ENCODE assay signal across 8 cellular contexts in genomic region chr9:38707885-38708640, GRCh38. TPM values are rescaled to one million over a fixed set of nuclear protein-coding genes. Genes with fewer than 3 reads are reported as not detected.
DNase-seq lines count a peak whose midpoint lies in the region; ATAC-seq and TF ChIP-seq lines count a peak whose summit lies in the region.

No MANE protein-coding gene starts in this region.

- DNase-seq in NCI-H510A treated with DMSO at 0.1 percent for 48 hours (lab: John Stamatoyannopoulos, UW) (peak; percentile 5), NCI-H510A (lab: John Stamatoyannopoulos, UW) (no peak), HT1080 (ENCODE audit: low read depth) (peak; percentile 16), astrocyte of the spinal cord (ENCODE audit: low read depth, low spot score) (no peak), trophoblast cell (peak; percentile 31 to 65), HCEC 1CT (no peak)
- no peak for DNase-seq in activated T-cell treated with anti-CD3 and anti-CD28 coated beads, Interleukin-2, amount 50 U/mL, for 24 hours

- H3K4me3 Mint-ChIP-seq in stimulated activated memory B cell treated with anti-CD40 and anti-IgM and Interleukin-4, amounts not matched to agents 10 μg/mL and 1 μg/mL and 100 μg/mL, for 72 hours: no peak overlapping the region
- H3K4me3 Mint-ChIP-seq in activated T-cell treated with anti-CD3 and anti-CD28 coated beads, Interleukin-2, amount 50 U/mL, for 24 hours: no peak overlapping the region

- H3K9me3 ChIP-seq in trophoblast cell (ENCODE audit: insufficient read depth, low read depth, low read length): no peaks in the 10 kb centered on the region

- H2AFZ ChIP-seq in trophoblast cell (ENCODE audit: insufficient read depth, low read length, poor library complexity): no peak overlapping the region

- H3K9me3 Mint-ChIP-seq in stimulated activated memory B cell treated with anti-CD40 and anti-IgM and Interleukin-4, amounts not matched to agents 10 μg/mL and 1 μg/mL and 100 μg/mL, for 72 hours: no peaks in the 10 kb centered on the region
- no peaks in the 10 kb centered on the region for H3K9me3 Mint-ChIP-seq in activated T-cell treated with anti-CD3 and anti-CD28 coated beads, Interleukin-2, amount 50 U/mL, for 24 hours

- no peak overlapping the region for H4K8ac ChIP-seq in trophoblast cell (ENCODE audit: low read depth, low read length)

- no peak overlapping the region for H3K4me3 ChIP-seq in astrocyte of the spinal cord (ENCODE audit: low read depth, low read length)
- H3K4me3 ChIP-seq in trophoblast cell (ENCODE audit: low read depth, low read length): no peak overlapping the region

- H4K91ac ChIP-seq in trophoblast cell (ENCODE audit: low read depth, low read length): no peak overlapping the region

- H3K36me3 Mint-ChIP-seq in stimulated activated memory B cell treated with anti-CD40 and anti-IgM and Interleukin-4, amounts not matched to agents 10 μg/mL and 1 μg/mL and 100 μg/mL, for 72 hours: no peaks in the 10 kb centered on the region
- H3K36me3 Mint-ChIP-seq in activated T-cell treated with anti-CD3 and anti-CD28 coated beads, Interleukin-2, amount 50 U/mL, for 24 hours (ENCODE audit: low read depth): no peaks in the 10 kb centered on the region

- no peaks in the 10 kb centered on the region for H3K4me1 ChIP-seq in trophoblast cell (ENCODE audit: control insufficient read depth in 1 of 2, insufficient read depth in 2 of 2, low read length in 2 of 2)

- no peaks in the 10 kb centered on the region for H3K79me2 ChIP-seq in trophoblast cell (ENCODE audit: control insufficient read depth, insufficient read depth, low read length, poor library complexity)

- no peak overlapping the region for H3K9ac ChIP-seq in trophoblast cell (ENCODE audit: low read length)

- peaks cover 47% of the 10 kb centered on the region for H3K27me3 Mint-ChIP-seq in stimulated activated memory B cell treated with anti-CD40 and anti-IgM and Interleukin-4, amounts not matched to agents 10 μg/mL and 1 μg/mL and 100 μg/mL, for 72 hours
- peaks cover 27% of the 10 kb centered on the region for H3K27me3 Mint-ChIP-seq in activated T-cell treated with anti-CD3 and anti-CD28 coated beads, Interleukin-2, amount 50 U/mL, for 24 hours

- no peak overlapping the region for H4K12ac ChIP-seq in trophoblast cell (ENCODE audit: low read depth, low read length)

- H3K4me2 ChIP-seq in trophoblast cell (ENCODE audit: low read length): no peak overlapping the region

- H2BK5ac ChIP-seq in trophoblast cell (ENCODE audit: low read depth, low read length, poor library complexity): no peak overlapping the region

- no peak for ATAC-seq in stimulated activated memory B cell treated with anti-CD40 and anti-IgM and Interleukin-4, amounts not matched to agents 10 μg/mL and 1 μg/mL and 100 μg/mL, for 72 hours

- no peaks in the 10 kb centered on the region for H3K27me3 ChIP-seq in trophoblast cell (ENCODE audit: insufficient read depth, low read length)

- no peaks in the 10 kb centered on the region for H3K4me1 Mint-ChIP-seq in stimulated activated memory B cell treated with anti-CD40 and anti-IgM and Interleukin-4, amounts not matched to agents 10 μg/mL and 1 μg/mL and 100 μg/mL, for 72 hours
- H3K4me1 Mint-ChIP-seq in activated T-cell treated with anti-CD3 and anti-CD28 coated beads, Interleukin-2, amount 50 U/mL, for 24 hours (ENCODE audit: low read depth): no peaks in the 10 kb centered on the region

- no peak overlapping the region for H2BK120ac ChIP-seq in trophoblast cell (ENCODE audit: insufficient read depth, low read length, poor library complexity)

- TF ChIP-seq CTCF in astrocyte of the spinal cord (IDR thresholded peaks at IDR 0.05; ENCODE audit: low read depth, low read length): peak; percentile 38

- H3K79me1 ChIP-seq in trophoblast cell (ENCODE audit: low read length): no peaks in the 10 kb centered on the region

- no peak overlapping the region for H3K27ac ChIP-seq in trophoblast cell (ENCODE audit: low read depth, low read length)

- no peak overlapping the region for H3K14ac ChIP-seq in trophoblast cell (ENCODE audit: low read length)

- no peak overlapping the region for H3K18ac ChIP-seq in trophoblast cell (ENCODE audit: low read length)

- no peaks in the 10 kb centered on the region for H3K36me3 ChIP-seq in trophoblast cell (ENCODE audit: control insufficient read depth in 1 of 2, insufficient read depth in 2 of 2, low read length in 2 of 2)

- in situ Hi-C loops in astrocyte of the spinal cord (cut with HindIII; ENCODE audit: low sequenced_read_pairs): no loop called here

- no peak overlapping the region for H3K23ac ChIP-seq in trophoblast cell (ENCODE audit: low read length)

- H2AK5ac ChIP-seq in trophoblast cell (ENCODE audit: low read length): no peak overlapping the region

- no CpG with 5 or more reads among the region's 10 CpGs for WGBS in trophoblast cell (ENCODE audit: extremely low coverage, insufficient coverage, insufficient read length)

- H2BK12ac ChIP-seq in trophoblast cell (ENCODE audit: low read length): no peak overlapping the region

- no peak overlapping the region for H3K4ac ChIP-seq in trophoblast cell (ENCODE audit: low read depth, low read length)

- H3K27ac Mint-ChIP-seq in stimulated activated memory B cell treated with anti-CD40 and anti-IgM and Interleukin-4, amounts not matched to agents 10 μg/mL and 1 μg/mL and 100 μg/mL, for 72 hours: no peak overlapping the region
- H3K27ac Mint-ChIP-seq in activated T-cell treated with anti-CD3 and anti-CD28 coated beads, Interleukin-2, amount 50 U/mL, for 24 hours: no peak overlapping the region

RNA-seq across cellular contexts. Expression of gene FAM240B, which starts 11.9 kb away (rescaled TPM):
- not detected in 2 replicates for total RNA-seq in HT1080 (2014; rRNA removed; shearing (Covaris generic))
- polyA plus RNA-seq in HT1080 (2015; cell fraction: cytosol; rRNA removed): not detected in 2 replicates
- polyA plus RNA-seq in HT1080 (2015; cell fraction: nucleus; rRNA removed): not detected in 2 replicates
- polyA plus RNA-seq in trophoblast cell (2013): 0.10 TPM in 1 of 2 replicates, not detected in the other

Comparison
In these comparisons a context has a peak if more than half of its experiments do, and no peak if none do; other contexts are left out.
1. DNase-seq: peak in NCI-H510A treated with DMSO at 0.1 percent for 48 hours (single experiment), HT1080 (single experiment) and trophoblast cell (2 of 2); none in NCI-H510A (single experiment), astrocyte of the spinal cord (single experiment), HCEC 1CT (single experiment) and activated T-cell treated with anti-CD3 and anti-CD28 coated beads, Interleukin-2, amount 50 U/mL, for 24 hours (single experiment).